1 cellular context compared by ENCODE assay signal in genomic region chr2:161571051-161571429, GRCh38.
TF ChIP-seq lines count a peak whose summit lies in the region.

No MANE protein-coding gene starts in this region.

TF ChIP-seq in GM23338, 12 proteins besides CTCF, POLR2A, EP300 and RAD21 (continued from another document):
- TF ChIP-seq ZNF462 (CRISPR knock-in tag; IDR thresholded peaks at IDR 0.05) (no peak), EZH2phosphoT487 (IDR thresholded peaks at IDR 0.05; ENCODE audit: unreplicated experiment) (no peak), STAT1 (IDR thresholded peaks at IDR 0.05; ENCODE audit: unreplicated experiment) (no peak)
